Comparison of ENCODE assay signal across 1 cellular context in the genomic region with DNA sequence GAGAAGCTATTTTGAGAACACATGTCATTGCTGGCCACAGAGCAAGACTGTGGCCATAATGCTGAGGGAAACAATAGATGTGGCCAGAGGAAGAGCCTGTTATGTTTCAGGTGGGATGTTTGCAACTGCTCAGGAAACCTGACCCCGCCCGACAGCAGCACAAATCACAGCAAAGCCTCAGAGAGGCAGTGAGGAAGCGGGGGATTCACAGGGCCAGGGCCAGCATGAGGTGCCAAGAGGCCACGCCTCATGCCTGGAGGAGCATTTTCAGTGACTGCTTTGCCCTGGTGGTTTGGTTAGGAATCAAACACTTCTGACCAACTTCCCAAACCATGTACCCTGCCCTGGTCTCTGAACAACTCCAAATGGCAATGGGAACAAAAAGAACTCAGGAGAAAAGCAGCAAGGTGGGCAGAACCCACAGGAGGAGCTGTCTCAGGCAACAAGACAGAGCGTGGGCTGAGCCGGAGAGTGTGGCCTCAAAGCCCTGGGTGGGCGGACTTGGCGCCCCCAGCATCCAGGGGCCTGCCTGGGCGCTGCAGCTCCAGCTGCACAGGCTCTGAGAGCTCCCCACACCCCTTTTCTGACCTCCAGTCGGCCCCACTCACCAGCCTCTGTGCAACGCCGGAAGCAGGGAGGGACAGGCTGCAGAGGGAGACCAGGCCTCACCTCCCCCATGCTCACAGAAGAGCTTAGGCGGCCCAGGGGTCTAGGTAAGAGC.
TF ChIP-seq lines count a peak whose summit lies in the region.

No MANE protein-coding gene starts in this region.

TF ChIP-seq in GM23338, 12 proteins besides CTCF, POLR2A, EP300 and RAD21:
- TF ChIP-seq, protein P1, sequence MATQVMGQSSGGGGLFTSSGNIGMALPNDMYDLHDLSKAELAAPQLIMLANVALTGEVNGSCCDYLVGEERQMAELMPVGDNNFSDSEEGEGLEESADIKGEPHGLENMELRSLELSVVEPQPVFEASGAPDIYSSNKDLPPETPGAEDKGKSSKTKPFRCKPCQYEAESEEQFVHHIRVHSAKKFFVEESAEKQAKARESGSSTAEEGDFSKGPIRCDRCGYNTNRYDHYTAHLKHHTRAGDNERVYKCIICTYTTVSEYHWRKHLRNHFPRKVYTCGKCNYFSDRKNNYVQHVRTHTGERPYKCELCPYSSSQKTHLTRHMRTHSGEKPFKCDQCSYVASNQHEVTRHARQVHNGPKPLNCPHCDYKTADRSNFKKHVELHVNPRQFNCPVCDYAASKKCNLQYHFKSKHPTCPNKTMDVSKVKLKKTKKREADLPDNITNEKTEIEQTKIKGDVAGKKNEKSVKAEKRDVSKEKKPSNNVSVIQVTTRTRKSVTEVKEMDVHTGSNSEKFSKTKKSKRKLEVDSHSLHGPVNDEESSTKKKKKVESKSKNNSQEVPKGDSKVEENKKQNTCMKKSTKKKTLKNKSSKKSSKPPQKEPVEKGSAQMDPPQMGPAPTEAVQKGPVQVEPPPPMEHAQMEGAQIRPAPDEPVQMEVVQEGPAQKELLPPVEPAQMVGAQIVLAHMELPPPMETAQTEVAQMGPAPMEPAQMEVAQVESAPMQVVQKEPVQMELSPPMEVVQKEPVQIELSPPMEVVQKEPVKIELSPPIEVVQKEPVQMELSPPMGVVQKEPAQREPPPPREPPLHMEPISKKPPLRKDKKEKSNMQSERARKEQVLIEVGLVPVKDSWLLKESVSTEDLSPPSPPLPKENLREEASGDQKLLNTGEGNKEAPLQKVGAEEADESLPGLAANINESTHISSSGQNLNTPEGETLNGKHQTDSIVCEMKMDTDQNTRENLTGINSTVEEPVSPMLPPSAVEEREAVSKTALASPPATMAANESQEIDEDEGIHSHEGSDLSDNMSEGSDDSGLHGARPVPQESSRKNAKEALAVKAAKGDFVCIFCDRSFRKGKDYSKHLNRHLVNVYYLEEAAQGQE (IDR thresholded peaks at IDR 0.05; ENCODE audit: unreplicated experiment) = no peak
- TF ChIP-seq ZNF331 (CRISPR knock-in tag; IDR thresholded peaks at IDR 0.05; ENCODE audit: low read depth) (no peak), NANOG (IDR thresholded peaks at IDR 0.05; ENCODE audit: borderline replicate concordance) (no peak), STAT1 (IDR thresholded peaks at IDR 0.05; ENCODE audit: unreplicated experiment) (no peak), POLR2AphosphoS5 (IDR thresholded peaks at IDR 0.05; ENCODE audit: low read depth) (no peak), EZH2phosphoT487 (IDR thresholded peaks at IDR 0.05; ENCODE audit: unreplicated experiment) (no peak), ZNF114 (CRISPR knock-in tag; IDR thresholded peaks at IDR 0.05) (no peak), EZH2 (IDR thresholded peaks at IDR 0.05; ENCODE audit: low read depth, unreplicated experiment) (no peak), CREB1 (CRISPR knock-in tag; IDR thresholded peaks at IDR 0.05; ENCODE audit: low read depth) (no peak), JUNB (IDR thresholded peaks at IDR 0.05; ENCODE audit: unreplicated experiment) (no peak)
- TF ChIP-seq, protein P2, sequence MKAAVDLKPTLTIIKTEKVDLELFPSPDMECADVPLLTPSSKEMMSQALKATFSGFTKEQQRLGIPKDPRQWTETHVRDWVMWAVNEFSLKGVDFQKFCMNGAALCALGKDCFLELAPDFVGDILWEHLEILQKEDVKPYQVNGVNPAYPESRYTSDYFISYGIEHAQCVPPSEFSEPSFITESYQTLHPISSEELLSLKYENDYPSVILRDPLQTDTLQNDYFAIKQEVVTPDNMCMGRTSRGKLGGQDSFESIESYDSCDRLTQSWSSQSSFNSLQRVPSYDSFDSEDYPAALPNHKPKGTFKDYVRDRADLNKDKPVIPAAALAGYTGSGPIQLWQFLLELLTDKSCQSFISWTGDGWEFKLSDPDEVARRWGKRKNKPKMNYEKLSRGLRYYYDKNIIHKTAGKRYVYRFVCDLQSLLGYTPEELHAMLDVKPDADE (IDR thresholded peaks at IDR 0.05) = no peak
- TF ChIP-seq, protein P3, sequence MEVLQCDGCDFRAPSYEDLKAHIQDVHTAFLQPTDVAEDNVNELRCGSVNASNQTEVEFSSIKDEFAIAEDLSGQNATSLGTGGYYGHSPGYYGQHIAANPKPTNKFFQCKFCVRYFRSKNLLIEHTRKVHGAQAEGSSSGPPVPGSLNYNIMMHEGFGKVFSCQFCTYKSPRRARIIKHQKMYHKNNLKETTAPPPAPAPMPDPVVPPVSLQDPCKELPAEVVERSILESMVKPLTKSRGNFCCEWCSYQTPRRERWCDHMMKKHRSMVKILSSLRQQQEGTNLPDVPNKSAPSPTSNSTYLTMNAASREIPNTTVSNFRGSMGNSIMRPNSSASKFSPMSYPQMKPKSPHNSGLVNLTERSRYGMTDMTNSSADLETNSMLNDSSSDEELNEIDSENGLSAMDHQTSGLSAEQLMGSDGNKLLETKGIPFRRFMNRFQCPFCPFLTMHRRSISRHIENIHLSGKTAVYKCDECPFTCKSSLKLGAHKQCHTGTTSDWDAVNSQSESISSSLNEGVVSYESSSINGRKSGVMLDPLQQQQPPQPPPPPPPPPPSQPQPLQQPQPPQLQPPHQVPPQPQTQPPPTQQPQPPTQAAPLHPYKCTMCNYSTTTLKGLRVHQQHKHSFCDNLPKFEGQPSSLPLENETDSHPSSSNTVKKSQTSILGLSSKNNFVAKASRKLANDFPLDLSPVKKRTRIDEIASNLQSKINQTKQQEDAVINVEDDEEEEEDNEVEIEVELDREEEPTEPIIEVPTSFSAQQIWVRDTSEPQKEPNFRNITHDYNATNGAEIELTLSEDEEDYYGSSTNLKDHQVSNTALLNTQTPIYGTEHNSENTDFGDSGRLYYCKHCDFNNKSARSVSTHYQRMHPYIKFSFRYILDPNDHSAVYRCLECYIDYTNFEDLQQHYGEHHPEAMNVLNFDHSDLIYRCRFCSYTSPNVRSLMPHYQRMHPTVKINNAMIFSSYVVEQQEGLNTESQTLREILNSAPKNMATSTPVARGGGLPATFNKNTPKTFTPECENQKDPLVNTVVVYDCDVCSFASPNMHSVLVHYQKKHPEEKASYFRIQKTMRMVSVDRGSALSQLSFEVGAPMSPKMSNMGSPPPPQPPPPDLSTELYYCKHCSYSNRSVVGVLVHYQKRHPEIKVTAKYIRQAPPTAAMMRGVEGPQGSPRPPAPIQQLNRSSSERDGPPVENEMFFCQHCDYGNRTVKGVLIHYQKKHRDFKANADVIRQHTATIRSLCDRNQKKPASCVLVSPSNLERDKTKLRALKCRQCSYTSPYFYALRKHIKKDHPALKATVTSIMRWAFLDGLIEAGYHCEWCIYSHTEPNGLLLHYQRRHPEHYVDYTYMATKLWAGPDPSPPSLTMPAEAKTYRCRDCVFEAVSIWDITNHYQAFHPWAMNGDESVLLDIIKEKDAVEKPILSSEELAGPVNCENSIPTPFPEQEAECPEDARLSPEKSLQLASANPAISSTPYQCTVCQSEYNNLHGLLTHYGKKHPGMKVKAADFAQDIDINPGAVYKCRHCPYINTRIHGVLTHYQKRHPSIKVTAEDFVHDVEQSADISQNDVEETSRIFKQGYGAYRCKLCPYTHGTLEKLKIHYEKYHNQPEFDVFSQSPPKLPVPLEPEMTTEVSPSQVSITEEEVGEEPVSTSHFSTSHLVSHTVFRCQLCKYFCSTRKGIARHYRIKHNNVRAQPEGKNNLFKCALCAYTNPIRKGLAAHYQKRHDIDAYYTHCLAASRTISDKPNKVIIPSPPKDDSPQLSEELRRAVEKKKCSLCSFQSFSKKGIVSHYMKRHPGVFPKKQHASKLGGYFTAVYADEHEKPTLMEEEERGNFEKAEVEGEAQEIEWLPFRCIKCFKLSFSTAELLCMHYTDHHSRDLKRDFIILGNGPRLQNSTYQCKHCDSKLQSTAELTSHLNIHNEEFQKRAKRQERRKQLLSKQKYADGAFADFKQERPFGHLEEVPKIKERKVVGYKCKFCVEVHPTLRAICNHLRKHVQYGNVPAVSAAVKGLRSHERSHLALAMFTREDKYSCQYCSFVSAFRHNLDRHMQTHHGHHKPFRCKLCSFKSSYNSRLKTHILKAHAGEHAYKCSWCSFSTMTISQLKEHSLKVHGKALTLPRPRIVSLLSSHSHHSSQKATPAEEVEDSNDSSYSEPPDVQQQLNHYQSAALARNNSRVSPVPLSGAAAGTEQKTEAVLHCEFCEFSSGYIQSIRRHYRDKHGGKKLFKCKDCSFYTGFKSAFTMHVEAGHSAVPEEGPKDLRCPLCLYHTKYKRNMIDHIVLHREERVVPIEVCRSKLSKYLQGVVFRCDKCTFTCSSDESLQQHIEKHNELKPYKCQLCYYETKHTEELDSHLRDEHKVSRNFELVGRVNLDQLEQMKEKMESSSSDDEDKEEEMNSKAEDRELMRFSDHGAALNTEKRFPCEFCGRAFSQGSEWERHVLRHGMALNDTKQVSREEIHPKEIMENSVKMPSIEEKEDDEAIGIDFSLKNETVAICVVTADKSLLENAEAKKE (CRISPR knock-in tag; IDR thresholded peaks at IDR 0.05) = no peak
